ENCODE assay signal across 8 cellular contexts in the genomic region with DNA sequence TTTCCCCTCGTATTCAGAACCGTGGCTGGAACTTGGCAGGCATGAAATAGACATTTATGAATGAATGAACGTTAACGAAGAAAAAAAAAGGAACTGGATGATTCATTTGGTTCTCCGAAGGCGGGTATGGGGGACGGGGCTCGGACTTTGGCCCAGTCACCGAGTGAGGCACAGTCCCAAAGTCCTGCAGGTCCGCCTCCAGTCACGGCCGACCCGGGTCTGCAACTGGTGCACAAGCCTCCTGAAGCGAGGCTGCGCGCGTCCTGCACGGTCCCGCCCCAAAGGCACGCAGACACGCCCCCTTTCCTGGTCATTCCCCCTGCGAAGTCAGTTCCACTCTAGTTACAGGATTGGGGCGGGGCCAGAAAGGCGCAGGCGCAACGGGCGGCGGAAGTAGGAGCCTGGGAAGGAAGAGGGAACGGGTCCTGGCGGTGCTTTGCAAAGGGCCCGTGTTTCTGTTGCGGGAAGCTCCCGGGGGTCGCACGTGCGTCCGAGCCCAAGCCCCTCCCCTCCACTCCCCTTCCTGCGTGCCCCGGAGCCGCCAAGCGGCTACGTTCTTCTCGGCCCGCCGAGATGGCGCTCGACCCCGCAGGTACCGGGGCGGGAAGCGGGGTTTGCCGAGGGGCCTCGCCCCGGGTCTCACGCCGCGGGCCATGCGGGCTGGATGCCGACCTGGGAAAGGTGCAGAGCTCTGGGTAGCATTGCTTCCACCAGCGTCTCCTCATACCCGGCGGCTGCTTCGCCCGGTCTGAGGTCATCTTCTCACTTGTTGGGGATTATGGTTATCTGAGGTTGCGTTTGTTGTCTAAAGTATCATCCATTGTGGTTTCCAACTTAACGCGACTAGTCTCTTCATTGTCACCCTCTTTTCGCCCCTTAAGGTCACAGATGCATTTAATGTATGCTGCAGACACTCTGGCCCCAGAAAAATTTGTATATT. TPM values are rescaled to one million over a fixed set of nuclear protein-coding genes. Genes with fewer than 3 reads are reported as not detected.
A peak's percentile ranks its signal among the peaks of the same experiment; 100 is the strongest.
DNase-seq lines count a peak whose midpoint lies in the region; ATAC-seq and TF ChIP-seq lines count a peak whose summit lies in the region.

A gene with protein sequence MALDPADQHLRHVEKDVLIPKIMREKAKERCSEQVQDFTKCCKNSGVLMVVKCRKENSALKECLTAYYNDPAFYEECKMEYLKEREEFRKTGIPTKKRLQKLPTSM (plus strand): TSS at position 399 of the 940 bp plus-strand sequence. CDS start 175 bp downstream, at position 574.

- peak within 1 kb of the TSS; percentile 90 for H3K4me2 ChIP-seq in BLaER1

- CTCF ChIA-PET in activated CD4-positive, alpha-beta T cell treated with anti-CD3 and anti-CD28 coated beads, Interleukin-2, amount 10 ng/mL, durations not matched to agents 7 days and 5 days (lab: Charles Lee) = interaction anchor here (0.6 kb wide), 1 partner anchor 529 kb away, joined by 3 read pairs; no protein-coding TSS in a partner anchor

- peaks cover 13% of the 10 kb centered on the region for H3K36me3 Mint-ChIP-seq in activated CD4-positive, alpha-beta T cell treated with anti-CD3 and anti-CD28 coated beads, Interleukin-2, amount 10 ng/mL, durations not matched to agents 7 days and 5 days (ENCODE audit: low read depth)

- no peak for TF ChIP-seq CTCF in coronary artery (IDR thresholded peaks at IDR 0.05)

- no peaks in the 10 kb centered on the region for H3K9me3 Mint-ChIP-seq in activated CD4-positive, alpha-beta T cell treated with anti-CD3 and anti-CD28 coated beads, Interleukin-2, amount 10 ng/mL, durations not matched to agents 7 days and 5 days

- H3K9ac ChIP-seq in BLaER1 = peak within 1 kb of the TSS; percentile 88

- DNase-seq in NCI-H69 (lab: John Stamatoyannopoulos, UW) (peak; percentile 95), coronary artery (ENCODE audit: low spot score) (peak; percentile 98), left kidney (ENCODE audit: low read depth, low spot score) (peak; percentile 99)
- peak; percentile 90 for DNase-seq in activated CD4-positive, alpha-beta T cell treated with anti-CD3 and anti-CD28 coated beads, Interleukin-2, amount 10 ng/mL, durations not matched to agents 7 days and 5 days
- peak; percentile 97 to 98 for DNase-seq in stimulated activated CD4-positive, alpha-beta T cell treated with anti-CD3 and anti-CD28 coated beads, Interleukin-2, amount 100 ng/mL, for 24 hours

- H3K27me3 ChIP-seq in BLaER1 = no peaks in the 10 kb centered on the region

- peak within 1 kb of the TSS; percentile 85 for H3K4me3 ChIP-seq in BLaER1
- H3K4me3 ChIP-seq in coronary artery = peak within 1 kb of the TSS; percentile 89

- H3K27ac ChIP-seq in BLaER1 (peak within 1 kb of the TSS; percentile 88), coronary artery (peak within 1 kb of the TSS; percentile 82 to 83)

- no peaks in the 10 kb centered on the region for H4K20me1 ChIP-seq in BLaER1

- H3K27me3 Mint-ChIP-seq in activated CD4-positive, alpha-beta T cell treated with anti-CD3 and anti-CD28 coated beads, Interleukin-2, amount 10 ng/mL, durations not matched to agents 7 days and 5 days = no peaks in the 10 kb centered on the region

- H3K9me3 ChIP-seq in BLaER1 = peaks cover 23% of the 10 kb centered on the region; the same call in 1 of the 2 replicates

- POLR2A ChIA-PET in activated CD4-positive, alpha-beta T cell treated with anti-CD3 and anti-CD28 coated beads, Interleukin-2, amount 10 ng/mL, durations not matched to agents 7 days and 5 days (lab: Charles Lee) = no interaction called here

- peaks cover 6% of the 10 kb centered on the region; the same call in 1 of the 2 replicates for H3K36me3 ChIP-seq in BLaER1

- H3K4me3 Mint-ChIP-seq in activated CD4-positive, alpha-beta T cell treated with anti-CD3 and anti-CD28 coated beads, Interleukin-2, amount 10 ng/mL, durations not matched to agents 7 days and 5 days = peak within 1 kb of the TSS; percentile 92

- H3K4me1 ChIP-seq in BLaER1 = peaks cover 32% of the 10 kb centered on the region

- peak; percentile 98 for ATAC-seq in GM19328 (IDR thresholded peaks at IDR 0.05; ENCODE audit: unreplicated experiment)
- ATAC-seq in HG03520 (IDR thresholded peaks at IDR 0.05; ENCODE audit: unreplicated experiment) = peak; percentile 96

- H3K4me1 Mint-ChIP-seq in activated CD4-positive, alpha-beta T cell treated with anti-CD3 and anti-CD28 coated beads, Interleukin-2, amount 10 ng/mL, durations not matched to agents 7 days and 5 days = peaks cover 38% of the 10 kb centered on the region

- peak within 1 kb of the TSS; percentile 92 for H3K27ac Mint-ChIP-seq in activated CD4-positive, alpha-beta T cell treated with anti-CD3 and anti-CD28 coated beads, Interleukin-2, amount 10 ng/mL, durations not matched to agents 7 days and 5 days

RNA-seq across cellular contexts. Expression of the gene that starts here (rescaled TPM):
- 10 to 100 TPM; 12.7 to 13.1 TPM for total RNA-seq in activated CD4-positive, alpha-beta T cell treated with anti-CD3 and anti-CD28 coated beads, Interleukin-2, amount 10 ng/mL, durations not matched to agents 7 days and 5 days

Comparison
In these comparisons a context has a peak if more than half of its experiments do, and no peak if none do; other contexts are left out.
1. Peak in every context shown above with its lines: DNase-seq, ATAC-seq, H3K4me3 ChIP-seq and H3K27ac ChIP-seq.